ENCODE assay signal across 19 cellular contexts in genomic region chr19:41810301-41810700, GRCh38. TPM values are rescaled to one million over a fixed set of nuclear protein-coding genes. Genes with fewer than 3 reads are reported as not detected.
DNase-seq lines count a peak whose midpoint lies in the region; ATAC-seq, FAIRE-seq and TF ChIP-seq lines count a peak whose summit lies in the region.
"Had no signal": no experiment of that assay in that cellular context is flagged by ENCODE, and none has a peak within 500 bp of the region (broad histone marks: within the 10 kb centered on the region; RNA-seq: fewer than 3 reads in every experiment).

No MANE protein-coding gene starts in this region.

- H3K4me1 ChIP-seq in left ventricle myocardium inferior, result no peaks in the 10 kb centered on the region
- H3K4me1 ChIP-seq in right atrium auricular region, result no peaks in the 10 kb centered on the region
- H3K4me1 ChIP-seq in muscle layer of duodenum (ENCODE audit: control insufficient read depth in 1 of 2, insufficient read depth in 2 of 2, low read length in 2 of 2), result no peaks in the 10 kb centered on the region
- H3K4me1 ChIP-seq: SJCRH30 had no signal

- WGBS in adipose tissue, 3 donors, result 50 to 67% (median 58%) methylated on average over 4 of the region's 4 CpGs

- H3K4me3 Mint-ChIP-seq in stimulated activated naive B cell treated with anti-CD40 and anti-IgM and Interleukin-4, amounts not matched to agents 10 μg/mL and 1 μg/mL and 100 μg/mL, for 72 hours, result no peak overlapping the region
- H3K4me3 Mint-ChIP-seq: CD8-positive, alpha-beta memory T cell had no signal

- H3K9me3 ChIP-seq in left ventricle myocardium inferior (replicated peaks) (no peaks in the 10 kb centered on the region), right atrium auricular region (no peaks in the 10 kb centered on the region), muscle layer of duodenum (ENCODE audit: control insufficient read depth in 1 of 2, low read length in 2 of 2) (no peaks in the 10 kb centered on the region)
- H3K9me3 ChIP-seq: SJCRH30 had no signal

- H3K27me3 Mint-ChIP-seq in stimulated activated naive B cell treated with anti-CD40 and anti-IgM and Interleukin-4, amounts not matched to agents 10 μg/mL and 1 μg/mL and 100 μg/mL, for 72 hours, result peaks cover 5 to 17% of the 10 kb centered on the region in 2 donors

- no peaks in the 10 kb centered on the region for H3K9me3 Mint-ChIP-seq in stimulated activated naive B cell treated with anti-CD40 and anti-IgM and Interleukin-4, amounts not matched to agents 10 μg/mL and 1 μg/mL and 100 μg/mL, for 72 hours

- no peak for DNase-seq in left ventricle myocardium inferior
- DNase-seq in right atrium auricular region (ENCODE audit: low spot score), result no peak
- DNase-seq in stimulated activated naive B cell treated with anti-CD40 and anti-IgM and Interleukin-4, amounts not matched to agents 10 μg/mL and 1 μg/mL and 100 μg/mL, for 72 hours, result no peak
- DNase-seq in activated effector memory CD4-positive, alpha-beta T cell treated with Interleukin-2 at 50 U/mL for 16 hours, result no peak
- DNase-seq in D721Med (ENCODE audit: insufficient read length, low spot score), result no peak
- DNase-seq in GM13977 (ENCODE audit: low spot score), result no peak
- DNase-seq: 8988T; CD8-positive, alpha-beta memory T cell; GOT3; NCI-H1417; NCI-H187; NCI-H226; NCI-H524; NCI-H82; PC-9; SJCRH30 had no signal

- H3K27ac ChIP-seq in left ventricle myocardium inferior (replicated peaks) (peak overlapping the region; percentile 27), right atrium auricular region (no peak overlapping the region), adipose tissue (ENCODE audit: low read depth, low read length) (peak overlapping the region; percentile 30), muscle layer of duodenum (ENCODE audit: low read length) (peak overlapping the region; percentile 36)
- H3K27ac ChIP-seq: PC-9, SJCRH30 had no signal

- FAIRE-seq in D721Med (lab: Jason Lieb, UNC), result no peak

- no peak for ATAC-seq in stimulated activated naive B cell treated with anti-CD40 and anti-IgM and Interleukin-4, amounts not matched to agents 10 μg/mL and 1 μg/mL and 100 μg/mL, for 72 hours (replicated peaks)

- H3K4me1 Mint-ChIP-seq in stimulated activated naive B cell treated with anti-CD40 and anti-IgM and Interleukin-4, amounts not matched to agents 10 μg/mL and 1 μg/mL and 100 μg/mL, for 72 hours, result peaks cover 23 to 41% of the 10 kb centered on the region in 2 donors
- H3K4me1 Mint-ChIP-seq: CD8-positive, alpha-beta memory T cell had no signal

- H3K27me3 ChIP-seq in left ventricle myocardium inferior (ENCODE audit: low read depth) (peaks cover 83% of the 10 kb centered on the region), right atrium auricular region (no peaks in the 10 kb centered on the region), muscle layer of duodenum (ENCODE audit: low read depth, low read length) (no peaks in the 10 kb centered on the region)

- TF ChIP-seq CTCF in left ventricle myocardium inferior (IDR thresholded peaks at IDR 0.05; ENCODE audit: borderline replicate concordance) (no peak), right atrium auricular region (IDR thresholded peaks at IDR 0.05) (no peak), D721Med (IDR thresholded peaks at IDR 0.05; ENCODE audit: insufficient read depth, missing control alignments) (no peak), GM13977 (IDR thresholded peaks at IDR 0.05; ENCODE audit: extremely low read depth, insufficient read depth, missing control alignments) (no peak)

- H3K36me3 Mint-ChIP-seq in stimulated activated naive B cell treated with anti-CD40 and anti-IgM and Interleukin-4, amounts not matched to agents 10 μg/mL and 1 μg/mL and 100 μg/mL, for 72 hours, result peaks cover 0 to 2% of the 10 kb centered on the region in 2 donors

- intact Hi-C loops in left ventricle myocardium inferior (cut with micrococcal nuclease), result no loop called here

- in situ Hi-C loops in GM13977 (cut with MboI; ENCODE audit: low pct_unique_long_range_greater_than_20kb, low sequenced_read_pairs, unreplicated experiment), result no loop called here

- H3K27ac Mint-ChIP-seq in stimulated activated naive B cell treated with anti-CD40 and anti-IgM and Interleukin-4, amounts not matched to agents 10 μg/mL and 1 μg/mL and 100 μg/mL, for 72 hours, result peak overlapping the region; percentile 81

- no peak overlapping the region for H3K4me3 ChIP-seq in left ventricle myocardium inferior
- H3K4me3 ChIP-seq in right atrium auricular region, result no peak overlapping the region
- peak overlapping the region in 1 of 2 donors; percentile 17 for H3K4me3 ChIP-seq in muscle layer of duodenum (ENCODE audit: low read depth in 1 of 2, low read length in 2 of 2)
- H3K4me3 ChIP-seq: PC-9, SJCRH30 had no signal

- H3K36me3 ChIP-seq in left ventricle myocardium inferior (no peaks in the 10 kb centered on the region), right atrium auricular region (no peaks in the 10 kb centered on the region), muscle layer of duodenum (ENCODE audit: control insufficient read depth in 1 of 2, insufficient read depth in 2 of 2, low read length in 2 of 2) (no peaks in the 10 kb centered on the region)
- H3K36me3 ChIP-seq: SJCRH30 had no signal

RNA-seq across cellular contexts. Expression of gene CEACAM3, which starts 13.9 kb away (rescaled TPM):
- not detected for total RNA-seq in left ventricle myocardium inferior
- not detected for total RNA-seq in right atrium auricular region
- 1 to 10 TPM in 2 of 3 donors, under 1 TPM in 1; 0.07 to 2.0 (median 1.5) TPM for polyA plus RNA-seq in adipose tissue
- total RNA-seq: CD8-positive, alpha-beta memory T cell; PC-9; SJCRH30 had no signal
- polyA plus RNA-seq: BJ; CD8-positive, alpha-beta memory T cell had no signal

RNA-seq across cellular contexts. Expression of gene LYPD4, which starts 34.2 kb away (rescaled TPM):
- total RNA-seq in left ventricle myocardium inferior (not detected), right atrium auricular region (not detected)
- not detected for polyA plus RNA-seq in adipose tissue
- total RNA-seq: CD8-positive, alpha-beta memory T cell; PC-9; SJCRH30 had no signal
- polyA plus RNA-seq: BJ; CD8-positive, alpha-beta memory T cell had no signal

RNA-seq across cellular contexts. Expression of gene DMRTC2, which starts 34.5 kb away (rescaled TPM):
- not detected for total RNA-seq in left ventricle myocardium inferior
- total RNA-seq in right atrium auricular region, result not detected
- not detected for polyA plus RNA-seq in adipose tissue
- total RNA-seq: CD8-positive, alpha-beta memory T cell; PC-9; SJCRH30 had no signal
- polyA plus RNA-seq: BJ; CD8-positive, alpha-beta memory T cell had no signal

RNA-seq across cellular contexts. Expression of gene RPS19, which starts 49.8 kb away (rescaled TPM):
- total RNA-seq in left ventricle myocardium inferior (611 TPM), right atrium auricular region (100 to 1,000 TPM; 108 to 415 TPM)
- polyA plus RNA-seq in adipose tissue, result 1,000 to 10,000 TPM; 1,592 to 2,502 (median 1,675) TPM

RNA-seq across cellular contexts. Expression of gene CEACAM6, which starts 55.0 kb away (rescaled TPM):
- total RNA-seq in left ventricle myocardium inferior, result 0.11 TPM
- total RNA-seq in right atrium auricular region, result not detected
- 1 to 10 TPM in 1 of 3 donors, under 1 TPM in 2; 0.33 to 3.2 (median 0.56) TPM for polyA plus RNA-seq in adipose tissue
- total RNA-seq: CD8-positive, alpha-beta memory T cell; SJCRH30 had no signal
- polyA plus RNA-seq: BJ; CD8-positive, alpha-beta memory T cell had no signal

Comparison
In these comparisons a context has a peak if more than half of its experiments do, and no peak if none do; other contexts are left out.
1. H3K27ac ChIP-seq: peak in left ventricle myocardium inferior (single experiment), adipose tissue (single experiment) and muscle layer of duodenum (single experiment); none in right atrium auricular region (0 of 2).